11 cellular contexts compared by ENCODE assay signal in the genomic region with DNA sequence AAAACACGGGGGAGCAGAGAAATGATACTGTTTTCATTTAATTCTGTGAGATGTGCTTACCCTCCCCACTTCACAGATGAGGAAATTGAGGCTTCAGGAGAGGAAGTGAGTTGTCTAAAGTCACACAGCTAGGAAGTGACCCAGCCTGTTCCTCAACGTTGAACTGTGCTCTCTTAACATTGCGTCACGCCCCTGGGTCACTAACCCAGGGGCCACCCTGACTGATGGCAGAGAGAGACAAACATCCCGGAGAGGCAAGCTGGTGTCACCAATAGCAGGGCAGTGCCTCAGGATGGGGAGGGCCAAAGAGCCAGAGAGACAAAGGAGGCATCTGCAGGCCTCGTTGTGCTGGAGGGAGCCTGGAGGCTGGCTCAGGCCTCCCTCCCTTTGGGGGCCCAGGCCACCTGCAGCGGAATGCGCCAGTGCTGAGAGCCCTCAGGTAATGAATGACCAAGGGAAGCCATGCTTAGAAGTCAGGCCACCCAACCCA.
A peak's percentile ranks its signal among the peaks of the same experiment; 100 is the strongest.
DNase-seq lines count a peak whose midpoint lies in the region; ATAC-seq, FAIRE-seq and TF ChIP-seq lines count a peak whose summit lies in the region.
"Had no signal": no experiment of that assay in that cellular context is flagged by ENCODE, and none has a peak within 500 bp of the region (broad histone marks: within the 10 kb centered on the region; RNA-seq: fewer than 3 reads in every experiment).

No MANE protein-coding gene starts in this region.

- DNase-seq in Calu3 (peak; percentile 8), NOMO-1 treated with dmso at 0.1 percent for 144 hours (lab: John Stamatoyannopoulos, UW; ENCODE audit: unreplicated experiment) (peak; percentile 31), endothelial cell of umbilical vein (ENCODE audit: low read depth, low spot score) (no peak), GM03348 (ENCODE audit: low spot score) (no peak), NCI-H1092 treated with DMSO at 0.1 percent for 48 hours (lab: John Stamatoyannopoulos, UW) (no peak), A172 (ENCODE audit: low spot score) (no peak)
- no peak for DNase-seq in natural killer cell treated with Interleukin-12 subunit alpha and Interleukin-12 subunit beta and Interleukin-15 and Interleukin-18, amount 100 ng/mL, for 72 hours (ENCODE audit: low spot score)
- DNase-seq: activated T-cell treated with anti-CD3 and anti-CD28 coated beads, Interleukin-2, amount 50 U/mL, for 48 hours; NCI-H2107 had no signal

- no peaks in the 10 kb centered on the region for H3K36me3 Mint-ChIP-seq in Calu3 (ENCODE audit: insufficient read depth, unreplicated experiment)
- no peaks in the 10 kb centered on the region for H3K36me3 Mint-ChIP-seq in natural killer cell treated with Interleukin-12 subunit alpha and Interleukin-12 subunit beta and Interleukin-15 and Interleukin-18, amount 100 ng/mL, for 72 hours

- H3K4me1 ChIP-seq in endothelial cell of umbilical vein (ENCODE audit: control insufficient read depth, extremely low read depth, insufficient read depth, low read length), result peaks cover 5% of the 10 kb centered on the region

- no peak overlapping the region for H2AFZ ChIP-seq in endothelial cell of umbilical vein (ENCODE audit: low read depth, low read length)

- no peaks in the 10 kb centered on the region for H3K9me1 ChIP-seq in endothelial cell of umbilical vein (replicated peaks; ENCODE audit: control insufficient read depth, extremely low read depth, insufficient read depth, low read length)

- FAIRE-seq in endothelial cell of umbilical vein (lab: Jason Lieb, UNC), result peak; percentile 33

- BruUV-seq in Calu3 (replicated peaks; lab: Mats Ljungman, UMichigan) (no TSS peak), endothelial cell of umbilical vein (replicated peaks; lab: Mats Ljungman, UMichigan) (no TSS peak)

- no peaks in the 10 kb centered on the region for H4K20me1 ChIP-seq in endothelial cell of umbilical vein (replicated peaks; ENCODE audit: control insufficient read depth, extremely low read depth, insufficient read depth, low read length)

- dilution Hi-C loops in endothelial cell of umbilical vein (cut with MboI; ENCODE audit: extremely low pct_ligation_motif_present, low sequenced_read_pairs), result no loop called here

- peak; percentile 69 to 73 for ATAC-seq in natural killer cell treated with Interleukin-12 subunit alpha and Interleukin-12 subunit beta and Interleukin-15 and Interleukin-18, amount 100 ng/mL, for 72 hours
- no peak for ATAC-seq in GM18505 (IDR thresholded peaks at IDR 0.05; ENCODE audit: unreplicated experiment)

- H3K9me3 Mint-ChIP-seq in Calu3 (ENCODE audit: low read depth, unreplicated experiment), result no peaks in the 10 kb centered on the region
- H3K9me3 Mint-ChIP-seq in natural killer cell treated with Interleukin-12 subunit alpha and Interleukin-12 subunit beta and Interleukin-15 and Interleukin-18, amount 100 ng/mL, for 72 hours, result no peaks in the 10 kb centered on the region

- intact Hi-C loops in Calu3 (cut with micrococcal nuclease; ENCODE audit: unreplicated experiment) (no loop called here), endothelial cell of umbilical vein (cut with micrococcal nuclease) (no loop called here)

- no peaks in the 10 kb centered on the region for H3K27me3 ChIP-seq in endothelial cell of umbilical vein (ENCODE audit: control insufficient read depth in 2 of 2, insufficient read depth in 2 of 2, low read length in 2 of 2)

- TF ChIP-seq CTCF in Calu3 (IDR thresholded peaks at IDR 0.05; ENCODE audit: unreplicated experiment) (no peak), endothelial cell of umbilical vein (IDR thresholded peaks at IDR 0.05; ENCODE audit: extremely low read depth in 1 of 2, insufficient read depth in 1 of 2, low read depth in 1 of 2, low read length in 2 of 2) (no peak)

- peaks cover 62% of the 10 kb centered on the region for H3K27me3 Mint-ChIP-seq in Calu3 (ENCODE audit: unreplicated experiment)
- peaks cover 0 to 1% of the 10 kb centered on the region in 2 donors for H3K27me3 Mint-ChIP-seq in natural killer cell treated with Interleukin-12 subunit alpha and Interleukin-12 subunit beta and Interleukin-15 and Interleukin-18, amount 100 ng/mL, for 72 hours

- H3K9ac ChIP-seq in endothelial cell of umbilical vein (replicated peaks; ENCODE audit: extremely low read depth, insufficient read depth, low read length), result no peak overlapping the region

- H3K4me3 ChIP-seq in endothelial cell of umbilical vein (replicated peaks in 1 of 3; ENCODE audit: insufficient read depth in 1 of 3, low read depth in 1 of 3, low read length in 3 of 3), result no peak overlapping the region
- H3K4me3 ChIP-seq: prostate gland had no signal

- H3K27ac Mint-ChIP-seq in Calu3 (ENCODE audit: unreplicated experiment), result no peak overlapping the region
- H3K27ac Mint-ChIP-seq in natural killer cell treated with Interleukin-12 subunit alpha and Interleukin-12 subunit beta and Interleukin-15 and Interleukin-18, amount 100 ng/mL, for 72 hours, result peak overlapping the region; percentile 51 to 90

- H3K9me3 ChIP-seq in endothelial cell of umbilical vein (replicated peaks; ENCODE audit: control insufficient read depth, insufficient read depth, low read length), result no peaks in the 10 kb centered on the region
- H3K9me3 ChIP-seq: prostate gland had no signal

- H3K4me3 Mint-ChIP-seq in Calu3 (ENCODE audit: low read depth, unreplicated experiment), result no peak overlapping the region
- peak overlapping the region; percentile 27 for H3K4me3 Mint-ChIP-seq in natural killer cell treated with Interleukin-12 subunit alpha and Interleukin-12 subunit beta and Interleukin-15 and Interleukin-18, amount 100 ng/mL, for 72 hours

- H3K4me1 Mint-ChIP-seq in Calu3 (ENCODE audit: low read depth, unreplicated experiment), result peaks cover 11% of the 10 kb centered on the region
- H3K4me1 Mint-ChIP-seq in natural killer cell treated with Interleukin-12 subunit alpha and Interleukin-12 subunit beta and Interleukin-15 and Interleukin-18, amount 100 ng/mL, for 72 hours (ENCODE audit: low read depth in 2 of 2), result peaks cover 6 to 8% of the 10 kb centered on the region in 2 donors

- no peak for TF ChIP-seq POLR2A in endothelial cell of umbilical vein (IDR thresholded peaks at IDR 0.05; ENCODE audit: low read depth, low read length)
- no peak for TF ChIP-seq POLR2A in GM18505 (IDR thresholded peaks at IDR 0.05; ENCODE audit: borderline replicate concordance, extremely low read depth, insufficient read depth, insufficient read length)

- no peak overlapping the region for H3K27ac ChIP-seq in endothelial cell of umbilical vein (ENCODE audit: insufficient read depth, low read depth, low read length)
- H3K27ac ChIP-seq: prostate gland had no signal

- H3K36me3 ChIP-seq in endothelial cell of umbilical vein (ENCODE audit: control insufficient read depth in 2 of 2, extremely low read depth in 1 of 2, insufficient read depth in 2 of 2, low read length in 2 of 2), result no peaks in the 10 kb centered on the region
- H3K36me3 ChIP-seq: prostate gland had no signal

- H3K79me2 ChIP-seq in endothelial cell of umbilical vein (ENCODE audit: control insufficient read depth, insufficient read depth, low read length), result no peaks in the 10 kb centered on the region

- POLR2A ChIA-PET in endothelial cell of umbilical vein (lab: Charles Lee), result no interaction called here

- CTCF ChIA-PET in Calu3 (lab: Charles Lee) (interaction anchor here (0.7 to 1.2 kb wide), 2 partner anchors 15 to 29 kb away, joined by 3 to 6 read pairs; no protein-coding TSS in a partner anchor), endothelial cell of umbilical vein (lab: Charles Lee) (no interaction called here)

- no peak overlapping the region for H3K4me2 ChIP-seq in endothelial cell of umbilical vein (ENCODE audit: insufficient read depth, low read length)

TF ChIP-seq in endothelial cell of umbilical vein, 7 proteins besides CTCF, POLR2A, EP300 and RAD21:
- no peak for TF ChIP-seq FOS (IDR thresholded peaks at IDR 0.05; ENCODE audit: borderline replicate concordance, insufficient read depth, low read length)
- TF ChIP-seq, protein P1, sequence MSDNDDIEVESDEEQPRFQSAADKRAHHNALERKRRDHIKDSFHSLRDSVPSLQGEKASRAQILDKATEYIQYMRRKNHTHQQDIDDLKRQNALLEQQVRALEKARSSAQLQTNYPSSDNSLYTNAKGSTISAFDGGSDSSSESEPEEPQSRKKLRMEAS (IDR thresholded peaks at IDR 0.05; ENCODE audit: insufficient read depth, insufficient read length), result no peak
- no peak for TF ChIP-seq POLR2AphosphoS5 (IDR thresholded peaks at IDR 0.05; ENCODE audit: insufficient read depth, low read depth, low read length)
- TF ChIP-seq GATA2 (IDR thresholded peaks at IDR 0.05; ENCODE audit: insufficient read depth, insufficient read length, low read depth, low read length), result no peak
- TF ChIP-seq MYC (IDR thresholded peaks at IDR 0.05; ENCODE audit: low read depth, low read length), result no peak
- TF ChIP-seq JUN (IDR thresholded peaks at IDR 0.05; ENCODE audit: borderline replicate concordance, insufficient read depth, insufficient read length, low read depth), result no peak
- no peak for TF ChIP-seq EZH2 (IDR thresholded peaks at IDR 0.05; ENCODE audit: borderline replicate concordance, low read depth, low read length, severe bottlenecking)

Comparison
In these comparisons a context has a peak if more than half of its experiments do, and no peak if none do; other contexts are left out.
1. DNase-seq: peak in Calu3 (single experiment) and NOMO-1 treated with dmso at 0.1 percent for 144 hours (single experiment); none in endothelial cell of umbilical vein (single experiment), natural killer cell treated with Interleukin-12 subunit alpha and Interleukin-12 subunit beta and Interleukin-15 and Interleukin-18, amount 100 ng/mL, for 72 hours (single experiment), GM03348 (single experiment), NCI-H1092 treated with DMSO at 0.1 percent for 48 hours (single experiment) and A172 (single experiment).